Comparison of ENCODE assay signal across 8 cellular contexts in genomic region chr20:407097-407952, GRCh38. TPM values are rescaled to one million over a fixed set of nuclear protein-coding genes. Genes with fewer than 3 reads are reported as not detected.
DNase-seq lines count a peak whose midpoint lies in the region; ATAC-seq, FAIRE-seq and TF ChIP-seq lines count a peak whose summit lies in the region.

No MANE protein-coding gene starts in this region.

- peak; percentile 13 for TF ChIP-seq CTCF in mammary epithelial cell (conservative IDR thresholded peaks at IDR 0.05 in 1 of 2, IDR thresholded peaks at IDR 0.05 in 1 of 2; ENCODE audit: extremely low read depth in 1 of 2, insufficient read depth in 1 of 2, low read depth in 1 of 2, low read length in 2 of 2)

- FAIRE-seq in small intestine (lab: Jason Lieb, UNC): no peak

- peak overlapping the region; percentile 70 for H2AFZ ChIP-seq in mammary epithelial cell (ENCODE audit: low read depth, low read length)

- H3K36me3 ChIP-seq in mammary epithelial cell (ENCODE audit: insufficient read depth, low read length): peaks cover 8% of the 10 kb centered on the region
- H3K36me3 ChIP-seq in small intestine (ENCODE audit: control insufficient read depth in 2 of 2, insufficient read depth in 2 of 2, low read length in 2 of 2): peaks cover 0 to 2% of the 10 kb centered on the region in 2 donors

- H4K20me1 ChIP-seq in mammary epithelial cell (ENCODE audit: insufficient read depth, low read length): no peaks in the 10 kb centered on the region

- dilution Hi-C loops in mammary epithelial cell (cut with HindIII; ENCODE audit: low sequenced_read_pairs): no loop called here

- peak; percentile 50 for ATAC-seq in HG02840 (IDR thresholded peaks at IDR 0.05; ENCODE audit: low FRiP score, unreplicated experiment)

- peak; percentile 46 to 49 for DNase-seq in activated CD4-positive, alpha-beta T cell treated with anti-CD3 and anti-CD28 coated beads for 24 hours (ENCODE audit: low read depth in 2 of 2)
- DNase-seq in activated CD4-positive, alpha-beta T cell treated with anti-CD3 and anti-CD28 coated beads for 1 hour: no peak
- DNase-seq in NCI-H1417 (lab: John Stamatoyannopoulos, UW): peak; percentile 83 to 86 (median 86)
- DNase-seq in T-helper 22 cell (ENCODE audit: low read depth): peak; percentile 63
- DNase-seq in mammary epithelial cell: peak; percentile 77
- DNase-seq in iPS-NIHi11 (ENCODE audit: low spot score): peak; percentile 97
- peak; percentile 75 for DNase-seq in small intestine

- H3K4me2 ChIP-seq in mammary epithelial cell (ENCODE audit: insufficient read depth, low read depth, low read length): peak overlapping the region; percentile 95

- H3K4me1 ChIP-seq in mammary epithelial cell (ENCODE audit: insufficient read depth, low read length) (peaks cover 17% of the 10 kb centered on the region), small intestine (ENCODE audit: control insufficient read depth in 2 of 2, insufficient read depth in 1 of 2, low read depth in 1 of 2, low read length in 1 of 2) (peaks cover 5 to 16% of the 10 kb centered on the region in 2 donors)

- intact Hi-C loops in mammary epithelial cell (cut with micrococcal nuclease): loop anchor here (1.0 to 2.0 kb wide), 2 partner anchors 41 to 45 kb away; no protein-coding TSS in a partner anchor

- 19% methylated on average over 33 of the region's 45 CpGs for WGBS in mammary epithelial cell (ENCODE audit: low coverage, missing lambda C conversion rate)
- WGBS in small intestine, 3 donors: 6 to 10% (median 7%) methylated on average over 28 to 45 of the region's 45 CpGs

- H3K79me2 ChIP-seq in mammary epithelial cell (ENCODE audit: insufficient read depth, low read length): peaks cover 41% of the 10 kb centered on the region

- H3K9ac ChIP-seq in mammary epithelial cell (ENCODE audit: insufficient read depth, low read length): peak overlapping the region; percentile 24

- in situ Hi-C loops in mammary epithelial cell (cut with MboI; ENCODE audit: low sequenced_read_pairs in 2 of 2): no loop called here

- H3K9me3 ChIP-seq in mammary epithelial cell (replicated peaks; ENCODE audit: insufficient read depth, low read length) (no peaks in the 10 kb centered on the region), small intestine (ENCODE audit: control insufficient read depth, low read depth) (no peaks in the 10 kb centered on the region)

- CTCF ChIA-PET in mammary epithelial cell (lab: Charles Lee; ENCODE audit: low non-redundant PET): interaction anchor here (0.6 kb wide), 2 partner anchors 44 to 71 kb away, joined by 3 to 14 read pairs; no protein-coding TSS in a partner anchor

- TSS peak; percentile 82 for BruUV-seq in mammary epithelial cell (replicated peaks; lab: Mats Ljungman, UMichigan)

- H3K4me3 ChIP-seq in mammary epithelial cell (replicated peaks in 1 of 3; ENCODE audit: insufficient read depth in 1 of 3, low read depth in 2 of 3, low read length in 3 of 3) (peak overlapping the region; percentile 15 to 56 (median 48)), small intestine (ENCODE audit: low read depth in 1 of 2, low read length in 2 of 2) (peak overlapping the region; percentile 26 to 48)

- H3K27me3 ChIP-seq in mammary epithelial cell (ENCODE audit: insufficient read depth, low read length): no peaks in the 10 kb centered on the region
- no peaks in the 10 kb centered on the region for H3K27me3 ChIP-seq in small intestine (ENCODE audit: control insufficient read depth in 2 of 2, insufficient read depth in 2 of 2, low read length in 2 of 2)

- H3K27ac ChIP-seq in mammary epithelial cell (ENCODE audit: insufficient read depth, low read depth, low read length) (peak overlapping the region; percentile 58), small intestine (ENCODE audit: low read depth in 1 of 2, low read length in 1 of 2) (peak overlapping the region; percentile 73 to 92)

RNA-seq across cellular contexts. Expression of gene RBCK1, which starts 0.8 kb away (rescaled TPM):
- 100 to 1,000 TPM; 106 to 235 TPM for total RNA-seq in mammary epithelial cell
- polyA plus RNA-seq in mammary epithelial cell (68.3 TPM), small intestine (100 to 1,000 TPM; 148 to 176 (median 169) TPM)
- 119 TPM for polyA minus RNA-seq in mammary epithelial cell

RNA-seq across cellular contexts. Expression of gene TRIB3, which starts 26.8 kb away (rescaled TPM):
- 100 to 1,000 TPM; 238 to 248 TPM for total RNA-seq in mammary epithelial cell
- polyA plus RNA-seq in mammary epithelial cell (117 TPM), small intestine (10 to 100 TPM in 1 of 3 donors, 1 to 10 TPM in 2; 1.6 to 41.7 (median 4.9) TPM)
- 43.1 TPM for polyA minus RNA-seq in mammary epithelial cell

RNA-seq across cellular contexts. Expression of gene TBC1D20, which starts 55.0 kb away (rescaled TPM):
- 10 to 100 TPM; 36.5 to 43.2 TPM for total RNA-seq in mammary epithelial cell
- polyA plus RNA-seq in mammary epithelial cell (31.9 TPM), small intestine (10 to 100 TPM; 13.1 to 16.3 (median 13.2) TPM)
- polyA minus RNA-seq in mammary epithelial cell: 36.3 TPM
